1 cellular context compared by ENCODE assay signal in the genomic region with DNA sequence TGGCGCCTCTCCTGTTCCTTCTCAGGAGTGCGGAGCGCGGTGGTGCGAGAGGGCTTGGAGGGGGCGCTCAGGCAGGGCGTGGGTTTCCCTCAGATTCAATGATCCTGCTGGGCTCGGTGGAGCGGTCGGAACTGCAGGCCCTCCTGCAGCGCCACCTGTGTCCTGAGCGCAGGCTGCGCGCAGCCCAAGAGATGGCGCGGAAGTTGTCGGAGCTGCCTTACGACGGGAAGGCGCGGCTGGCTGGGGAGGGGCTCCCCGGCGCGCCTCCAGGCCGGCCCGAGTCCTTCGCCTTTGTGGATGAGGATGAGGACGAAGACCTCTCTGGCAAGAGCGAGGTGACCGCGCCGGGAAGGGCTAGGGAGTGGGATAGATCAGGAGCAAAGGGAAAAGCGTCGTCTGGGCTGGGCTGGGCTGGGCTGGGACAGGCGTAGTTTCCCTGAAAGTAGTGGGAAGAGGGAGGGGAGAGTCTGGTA.
TF ChIP-seq lines count a peak whose summit lies in the region.

No MANE protein-coding gene starts in this region.

TF ChIP-seq in GM12878, 131 proteins besides CTCF, POLR2A, EP300 and RAD21:
- no peak for TF ChIP-seq EGR1 (IDR thresholded peaks at IDR 0.05; ENCODE audit: borderline replicate concordance in 1 of 2, low read depth in 2 of 2, low read length in 2 of 2)
- no peak for TF ChIP-seq NRF1 (conservative IDR thresholded peaks at IDR 0.05; ENCODE audit: low read depth, low read length)
- TF ChIP-seq ZNF24 (IDR thresholded peaks at IDR 0.05): no peak
- no peak for TF ChIP-seq CBX5 (IDR thresholded peaks at IDR 0.05; ENCODE audit: low read depth)
- no peak for TF ChIP-seq IKZF2 (IDR thresholded peaks at IDR 0.05)
